ENCODE assay signal across 1 cellular context in the genomic region with DNA sequence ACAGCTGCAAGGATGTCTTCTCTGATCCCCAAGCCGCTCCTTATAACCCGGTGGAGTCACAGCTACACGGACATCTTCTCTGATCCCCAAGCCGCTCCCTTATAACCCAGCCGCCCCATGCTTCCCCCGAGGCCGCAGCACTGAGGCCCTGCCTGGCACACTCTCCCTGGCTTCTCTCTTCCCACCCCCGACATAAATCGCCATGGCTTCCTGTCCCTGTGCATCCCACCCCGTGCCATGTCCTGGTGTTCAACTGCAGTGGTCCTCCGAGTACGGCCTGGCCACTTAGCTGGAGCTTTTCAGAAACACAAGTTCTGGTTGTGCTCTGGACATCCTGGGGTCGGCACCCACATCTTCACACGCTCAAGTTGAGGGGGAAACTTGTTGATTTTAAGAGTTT.
TF ChIP-seq lines count a peak whose summit lies in the region.

No MANE protein-coding gene starts in this region.

TF ChIP-seq in GM12878, 131 proteins besides CTCF, POLR2A, EP300 and RAD21 (continued from another document):
- TF ChIP-seq, protein P1, sequence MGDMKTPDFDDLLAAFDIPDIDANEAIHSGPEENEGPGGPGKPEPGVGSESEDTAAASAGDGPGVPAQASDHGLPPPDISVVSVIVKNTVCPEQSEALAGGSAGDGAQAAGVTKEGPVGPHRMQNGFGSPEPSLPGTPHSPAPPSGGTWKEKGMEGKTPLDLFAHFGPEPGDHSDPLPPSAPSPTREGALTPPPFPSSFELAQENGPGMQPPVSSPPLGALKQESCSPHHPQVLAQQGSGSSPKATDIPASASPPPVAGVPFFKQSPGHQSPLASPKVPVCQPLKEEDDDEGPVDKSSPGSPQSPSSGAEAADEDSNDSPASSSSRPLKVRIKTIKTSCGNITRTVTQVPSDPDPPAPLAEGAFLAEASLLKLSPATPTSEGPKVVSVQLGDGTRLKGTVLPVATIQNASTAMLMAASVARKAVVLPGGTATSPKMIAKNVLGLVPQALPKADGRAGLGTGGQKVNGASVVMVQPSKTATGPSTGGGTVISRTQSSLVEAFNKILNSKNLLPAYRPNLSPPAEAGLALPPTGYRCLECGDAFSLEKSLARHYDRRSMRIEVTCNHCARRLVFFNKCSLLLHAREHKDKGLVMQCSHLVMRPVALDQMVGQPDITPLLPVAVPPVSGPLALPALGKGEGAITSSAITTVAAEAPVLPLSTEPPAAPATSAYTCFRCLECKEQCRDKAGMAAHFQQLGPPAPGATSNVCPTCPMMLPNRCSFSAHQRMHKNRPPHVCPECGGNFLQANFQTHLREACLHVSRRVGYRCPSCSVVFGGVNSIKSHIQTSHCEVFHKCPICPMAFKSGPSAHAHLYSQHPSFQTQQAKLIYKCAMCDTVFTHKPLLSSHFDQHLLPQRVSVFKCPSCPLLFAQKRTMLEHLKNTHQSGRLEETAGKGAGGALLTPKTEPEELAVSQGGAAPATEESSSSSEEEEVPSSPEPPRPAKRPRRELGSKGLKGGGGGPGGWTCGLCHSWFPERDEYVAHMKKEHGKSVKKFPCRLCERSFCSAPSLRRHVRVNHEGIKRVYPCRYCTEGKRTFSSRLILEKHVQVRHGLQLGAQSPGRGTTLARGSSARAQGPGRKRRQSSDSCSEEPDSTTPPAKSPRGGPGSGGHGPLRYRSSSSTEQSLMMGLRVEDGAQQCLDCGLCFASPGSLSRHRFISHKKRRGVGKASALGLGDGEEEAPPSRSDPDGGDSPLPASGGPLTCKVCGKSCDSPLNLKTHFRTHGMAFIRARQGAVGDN (IDR thresholded peaks at IDR 0.05), result no peak
- TF ChIP-seq, protein P2, sequence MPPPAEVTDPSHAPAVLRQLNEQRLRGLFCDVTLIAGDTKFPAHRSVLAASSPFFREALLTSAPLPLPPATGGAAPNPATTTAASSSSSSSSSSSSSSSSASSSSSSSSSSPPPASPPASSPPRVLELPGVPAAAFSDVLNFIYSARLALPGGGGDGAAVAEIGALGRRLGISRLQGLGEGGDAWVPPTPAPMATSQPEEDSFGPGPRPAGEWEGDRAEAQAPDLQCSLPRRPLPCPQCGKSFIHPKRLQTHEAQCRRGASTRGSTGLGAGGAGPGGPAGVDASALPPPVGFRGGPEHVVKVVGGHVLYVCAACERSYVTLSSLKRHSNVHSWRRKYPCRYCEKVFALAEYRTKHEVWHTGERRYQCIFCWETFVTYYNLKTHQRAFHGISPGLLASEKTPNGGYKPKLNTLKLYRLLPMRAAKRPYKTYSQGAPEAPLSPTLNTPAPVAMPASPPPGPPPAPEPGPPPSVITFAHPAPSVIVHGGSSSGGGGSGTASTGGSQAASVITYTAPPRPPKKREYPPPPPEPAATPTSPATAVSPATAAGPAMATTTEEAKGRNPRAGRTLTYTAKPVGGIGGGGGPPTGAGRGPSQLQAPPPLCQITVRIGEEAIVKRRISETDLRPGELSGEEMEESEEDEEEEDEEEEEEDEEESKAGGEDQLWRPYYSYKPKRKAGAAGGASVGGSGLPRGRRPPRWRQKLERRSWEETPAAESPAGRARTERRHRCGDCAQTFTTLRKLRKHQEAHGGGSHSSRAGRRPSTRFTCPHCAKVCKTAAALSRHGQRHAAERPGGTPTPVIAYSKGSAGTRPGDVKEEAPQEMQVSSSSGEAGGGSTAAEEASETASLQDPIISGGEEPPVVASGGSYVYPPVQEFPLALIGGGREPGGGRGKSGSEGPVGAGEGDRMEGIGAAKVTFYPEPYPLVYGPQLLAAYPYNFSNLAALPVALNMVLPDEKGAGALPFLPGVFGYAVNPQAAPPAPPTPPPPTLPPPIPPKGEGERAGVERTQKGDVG (CRISPR knock-in tag; IDR thresholded peaks at IDR 0.05), result no peak
- TF ChIP-seq TCF7 (IDR thresholded peaks at IDR 0.05; ENCODE audit: borderline replicate concordance), result no peak
- no peak for TF ChIP-seq ZNF622 (IDR thresholded peaks at IDR 0.05)
- TF ChIP-seq SMAD1 (IDR thresholded peaks at IDR 0.05; ENCODE audit: low read depth, partially characterized antibody), result no peak
- no peak for TF ChIP-seq ETV6 (conservative IDR thresholded peaks at IDR 0.05 in 1 of 2, IDR thresholded peaks at IDR 0.05 in 1 of 2; ENCODE audit: borderline replicate concordance in 1 of 2, low read depth in 1 of 2)
- TF ChIP-seq ELK1 (IDR thresholded peaks at IDR 0.05; ENCODE audit: low read depth, low read length), result no peak
- no peak for TF ChIP-seq E2F8 (IDR thresholded peaks at IDR 0.05; ENCODE audit: low read depth, partially characterized antibody)
